Comparison of ENCODE assay signal across 27 cellular contexts in genomic region chr2:203441463-203441862, GRCh38.
"Had no signal": no experiment of that assay in that cellular context is flagged by ENCODE, and none has a peak within 500 bp of the region (broad histone marks: within the 10 kb centered on the region; RNA-seq: fewer than 3 reads in every experiment).

No MANE protein-coding gene starts in this region.

- H3K79me2 ChIP-seq: parathyroid adenoma had no signal

- DNase-seq: activated CD4-positive, alpha-beta T cell treated with anti-CD3 and anti-CD28 coated beads for 48 hours; activated CD4-positive, alpha-beta T cell treated with anti-CD3 and anti-CD28 coated beads, Interleukin-2, amount 50 U/mL, for 48 hours; activated CD8-positive, alpha-beta memory T cell treated with anti-CD3 and anti-CD28 coated beads for 24 hours; activated gamma-delta T cell; activated naive CD4-positive, alpha-beta T cell treated with anti-CD3 and anti-CD28 coated beads, Interleukin-2, amount 10 ng/mL, durations not matched to agents 7 days and 5 days; effector CD4-positive, alpha-beta T cell; erythroblast; gastrocnemius medialis; glutamatergic neuron; left lung; mesendoderm; mucosa of descending colon; right cardiac atrium; stimulated activated CD4-positive, alpha-beta T cell treated with anti-CD3 and anti-CD28 coated beads, Interleukin-4, amount 100 ng/mL, for 1 hour; T-helper 9 cell; trophoblast cell had no signal

- H2AFZ ChIP-seq: parathyroid adenoma had no signal

- ATAC-seq: activated CD4-positive, CD25-positive, alpha-beta regulatory T cell treated with anti-CD3 and anti-CD28 coated beads, Interleukin-2, amount 50 U/mL, for 24 hours; gastrocnemius medialis; left lung; mucosa of descending colon; natural killer cell treated with Interleukin-12 subunit alpha and Interleukin-12 subunit beta and Interleukin-15 and Interleukin-18, amount 100 ng/mL, for 72 hours had no signal

- H3K9ac ChIP-seq: parathyroid adenoma had no signal

- H3K27ac ChIP-seq: breast epithelium, left lung, parathyroid adenoma, thoracic aorta, VCaP had no signal

- H3K27me3 ChIP-seq: breast epithelium, gastrocnemius medialis, left lung had no signal

- H3K9me3 ChIP-seq: breast epithelium, gastrocnemius medialis, left lung, mucosa of descending colon, thoracic aorta had no signal

- H3K36me3 ChIP-seq: breast epithelium had no signal

- H3K4me1 ChIP-seq: breast epithelium, parathyroid adenoma had no signal

- H3K4me3 ChIP-seq: breast epithelium, gastrocnemius medialis, left lung, lung, mucosa of descending colon, thoracic aorta had no signal

- FAIRE-seq: endometrium, islet of Langerhans, TTC549, urothelium cell line had no signal
